25 cellular contexts compared by ENCODE assay signal in genomic region chr7:41832936-41833335, GRCh38.
A peak's percentile ranks its signal among the peaks of the same experiment; 100 is the strongest.
DNase-seq lines count a peak whose midpoint lies in the region; TF ChIP-seq lines count a peak whose summit lies in the region.
"Had no signal": no experiment of that assay in that cellular context is flagged by ENCODE, and none has a peak within 500 bp of the region (broad histone marks: within the 10 kb centered on the region; RNA-seq: fewer than 3 reads in every experiment).

No MANE protein-coding gene starts in this region.

- no peak overlapping the region for H4K12ac ChIP-seq in trophoblast cell (ENCODE audit: low read depth, low read length)

- no peak overlapping the region for H3K56ac ChIP-seq in mesendoderm (ENCODE audit: low read length)

- peaks cover 55% of the 10 kb centered on the region for H3K4me1 Mint-ChIP-seq in HFFc6 (ENCODE audit: low read depth)
- peaks cover 11% of the 10 kb centered on the region for H3K4me1 Mint-ChIP-seq in activated T-helper 2 cell treated with anti-CD3 and anti-CD28 coated beads, Interferon-gamma antibody, Interleukin-2, Interleukin-4, amounts not matched to agents 10 μg/mL and 5 μg/mL and 100 μg/mL, durations not matched to agents 14 hours and 24 hours and 36 hours (ENCODE audit: low read depth)
- H3K4me1 Mint-ChIP-seq: central memory CD8-positive, alpha-beta T cell; immature natural killer cell; natural killer cell had no signal

- H3K4me2 ChIP-seq in mesendoderm (ENCODE audit: low read length): no peak overlapping the region
- H3K4me2 ChIP-seq in trophoblast cell (ENCODE audit: low read length): no peak overlapping the region
- H3K4me2 ChIP-seq: KMS-11 had no signal

- H4K91ac ChIP-seq in trophoblast cell (ENCODE audit: low read depth, low read length): no peak overlapping the region

- no peak overlapping the region for H2BK12ac ChIP-seq in trophoblast cell (ENCODE audit: low read length)

- peaks cover 8% of the 10 kb centered on the region for H3K36me3 Mint-ChIP-seq in HFFc6 (ENCODE audit: low read depth)
- H3K36me3 Mint-ChIP-seq in activated T-helper 2 cell treated with anti-CD3 and anti-CD28 coated beads, Interferon-gamma antibody, Interleukin-2, Interleukin-4, amounts not matched to agents 10 μg/mL and 5 μg/mL and 100 μg/mL, durations not matched to agents 14 hours and 24 hours and 36 hours (ENCODE audit: low read depth): peaks cover 4% of the 10 kb centered on the region
- H3K36me3 Mint-ChIP-seq: natural killer cell had no signal

- no peak overlapping the region for H2BK120ac ChIP-seq in mesendoderm (ENCODE audit: low read depth, low read length)
- H2BK120ac ChIP-seq in trophoblast cell (ENCODE audit: insufficient read depth, low read length, poor library complexity): no peak overlapping the region

- no peaks in the 10 kb centered on the region for H3K9me3 Mint-ChIP-seq in HFFc6
- peaks cover 30% of the 10 kb centered on the region for H3K9me3 Mint-ChIP-seq in activated T-helper 2 cell treated with anti-CD3 and anti-CD28 coated beads, Interferon-gamma antibody, Interleukin-2, Interleukin-4, amounts not matched to agents 10 μg/mL and 5 μg/mL and 100 μg/mL, durations not matched to agents 14 hours and 24 hours and 36 hours
- H3K9me3 Mint-ChIP-seq: natural killer cell had no signal

- H3K14ac ChIP-seq in trophoblast cell (ENCODE audit: low read length): no peak overlapping the region

- no peak overlapping the region for H3K27ac Mint-ChIP-seq in HFFc6
- H3K27ac Mint-ChIP-seq in activated T-helper 2 cell treated with anti-CD3 and anti-CD28 coated beads, Interferon-gamma antibody, Interleukin-2, Interleukin-4, amounts not matched to agents 10 μg/mL and 5 μg/mL and 100 μg/mL, durations not matched to agents 14 hours and 24 hours and 36 hours: no peak overlapping the region
- H3K27ac Mint-ChIP-seq: activated CD4-positive, alpha-beta T cell treated with anti-CD3 and anti-CD28 coated beads, Interleukin-2, amount 10 ng/mL, durations not matched to agents 24 days and 14 days; CD14-positive monocyte; immature natural killer cell; natural killer cell had no signal

- no peak overlapping the region for H2BK5ac ChIP-seq in mesendoderm (ENCODE audit: low read length)
- no peak overlapping the region for H2BK5ac ChIP-seq in trophoblast cell (ENCODE audit: low read depth, low read length, poor library complexity)

- H3K4me3 ChIP-seq in mesendoderm (ENCODE audit: low read length) (no peak overlapping the region), trophoblast cell (ENCODE audit: low read depth, low read length) (no peak overlapping the region)

- H3K79me2 ChIP-seq in mesendoderm (ENCODE audit: control insufficient read depth, insufficient read depth, low read length) (no peaks in the 10 kb centered on the region), trophoblast cell (ENCODE audit: control insufficient read depth, insufficient read depth, low read length, poor library complexity) (no peaks in the 10 kb centered on the region)

- H2AK5ac ChIP-seq in mesendoderm (ENCODE audit: low read length) (no peak overlapping the region), trophoblast cell (ENCODE audit: low read length) (no peak overlapping the region)

- H3K36me3 ChIP-seq in mesendoderm (ENCODE audit: control insufficient read depth, insufficient read depth, low read length) (no peaks in the 10 kb centered on the region), trophoblast cell (ENCODE audit: control insufficient read depth in 1 of 2, insufficient read depth in 2 of 2, low read length in 2 of 2) (no peaks in the 10 kb centered on the region)

- no peak overlapping the region for H3K9ac ChIP-seq in mesendoderm (ENCODE audit: low read length)
- H3K9ac ChIP-seq in trophoblast cell (ENCODE audit: low read length): no peak overlapping the region
- H3K9ac ChIP-seq: KMS-11 had no signal

- no peak for TF ChIP-seq CTCF in HFFc6 (IDR thresholded peaks at IDR 0.05)

- no peak overlapping the region for H3K4me3 Mint-ChIP-seq in HFFc6
- H3K4me3 Mint-ChIP-seq in activated T-helper 2 cell treated with anti-CD3 and anti-CD28 coated beads, Interferon-gamma antibody, Interleukin-2, Interleukin-4, amounts not matched to agents 10 μg/mL and 5 μg/mL and 100 μg/mL, durations not matched to agents 14 hours and 24 hours and 36 hours (ENCODE audit: low read depth): no peak overlapping the region
- H3K4me3 Mint-ChIP-seq: activated CD4-positive, alpha-beta T cell treated with anti-CD3 and anti-CD28 coated beads, Interleukin-2, amount 10 ng/mL, durations not matched to agents 24 days and 14 days; CD14-positive monocyte; central memory CD8-positive, alpha-beta T cell; immature natural killer cell; natural killer cell had no signal

- no peaks in the 10 kb centered on the region for H3K79me1 ChIP-seq in mesendoderm (ENCODE audit: low read length)
- peaks cover 12% of the 10 kb centered on the region for H3K79me1 ChIP-seq in trophoblast cell (ENCODE audit: low read length)

- H3K27me3 ChIP-seq in mesendoderm (ENCODE audit: insufficient read depth, low read length, poor library complexity): no peaks in the 10 kb centered on the region
- no peaks in the 10 kb centered on the region for H3K27me3 ChIP-seq in trophoblast cell (ENCODE audit: insufficient read depth, low read length)

- H3K9me3 ChIP-seq in trophoblast cell (ENCODE audit: insufficient read depth, low read depth, low read length): no peaks in the 10 kb centered on the region

- H3K18ac ChIP-seq in mesendoderm (ENCODE audit: low read length) (no peak overlapping the region), trophoblast cell (ENCODE audit: low read length) (no peak overlapping the region)

- H4K8ac ChIP-seq in mesendoderm (ENCODE audit: low read depth, low read length) (no peak overlapping the region), trophoblast cell (ENCODE audit: low read depth, low read length) (no peak overlapping the region)

- H4K5ac ChIP-seq in mesendoderm (ENCODE audit: low read length): no peak overlapping the region

- no peak overlapping the region for H3K23ac ChIP-seq in mesendoderm (ENCODE audit: low read length)
- no peak overlapping the region for H3K23ac ChIP-seq in trophoblast cell (ENCODE audit: low read length)

- H2BK15ac ChIP-seq in mesendoderm (replicated peaks; ENCODE audit: low read depth): no peak overlapping the region

- no peak overlapping the region for H2AFZ ChIP-seq in trophoblast cell (ENCODE audit: insufficient read depth, low read length, poor library complexity)

- H3K4ac ChIP-seq in mesendoderm (ENCODE audit: low read depth, low read length) (no peak overlapping the region), trophoblast cell (ENCODE audit: low read depth, low read length) (no peak overlapping the region)

- H3K27ac ChIP-seq in mesendoderm (ENCODE audit: low read depth, low read length): no peak overlapping the region
- no peak overlapping the region for H3K27ac ChIP-seq in trophoblast cell (ENCODE audit: low read depth, low read length)
- H3K27ac ChIP-seq: KMS-11 had no signal

- intact Hi-C loops in activated T-helper 2 cell treated with anti-CD3 and anti-CD28 coated beads, Interferon-gamma antibody, Interleukin-2, Interleukin-4, amounts not matched to agents 10 μg/mL and 5 μg/mL and 100 μg/mL, durations not matched to agents 14 hours and 24 hours and 36 hours (cut with micrococcal nuclease): no loop called here

- peaks cover 4% of the 10 kb centered on the region for H3K4me1 ChIP-seq in mesendoderm (ENCODE audit: control insufficient read depth, low read depth, low read length)
- peaks cover 6 to 13% of the 10 kb centered on the region in 2 experiments for H3K4me1 ChIP-seq in trophoblast cell (ENCODE audit: control insufficient read depth in 1 of 2, insufficient read depth in 2 of 2, low read length in 2 of 2)

- DNase-seq in EH (ENCODE audit: low read depth) (peak; percentile 40), HT1080 (ENCODE audit: low read depth) (peak; percentile 74), astrocyte of the hippocampus (ENCODE audit: low read depth, low spot score) (peak; percentile 28), mesendoderm (peak; percentile 93), trophoblast cell (no peak), HFFc6 (no peak), NCI-H345 (lab: John Stamatoyannopoulos, UW) (no peak)
- no peak for DNase-seq in activated T-helper 2 cell treated with anti-CD3 and anti-CD28 coated beads, Interferon-gamma antibody, Interleukin-2, Interleukin-4, amounts not matched to agents 10 μg/mL and 5 μg/mL and 100 μg/mL, durations not matched to agents 14 hours and 24 hours and 36 hours (ENCODE audit: low spot score)
- DNase-seq: activated CD4-positive, alpha-beta T cell treated with anti-CD3 and anti-CD28 coated beads, Interleukin-2, amount 10 ng/mL, durations not matched to agents 24 days and 14 days; activated naive CD4-positive, alpha-beta T cell treated with anti-CD3 and anti-CD28 coated beads, Interleukin-2, amount 50 U/mL, for 16 hours; activated T-cell treated with anti-CD3 and anti-CD28 coated beads, Interleukin-2, amount 50 U/mL, for 48 hours; amygdala; dermis blood vessel endothelial cell; immature natural killer cell; left ventricle myocardium superior; midbrain; natural killer cell; NCI-H1436 treated with DMSO at 0.1 percent for 48 hours; NCI-H524 treated with DMSO at 0.1 percent for 48 hours; RPMI8226; stimulated activated CD4-positive, alpha-beta T cell treated with anti-CD3 and anti-CD28 coated beads, Interleukin-4, amount 100 ng/mL, for 4 hours; stimulated activated naive CD4-positive, alpha-beta T cell had no signal

- H3K27me3 Mint-ChIP-seq in HFFc6 (ENCODE audit: insufficient read depth): peaks cover under 1% of the 10 kb centered on the region; the same call in 1 of the 2 replicates
- no peaks in the 10 kb centered on the region for H3K27me3 Mint-ChIP-seq in activated T-helper 2 cell treated with anti-CD3 and anti-CD28 coated beads, Interferon-gamma antibody, Interleukin-2, Interleukin-4, amounts not matched to agents 10 μg/mL and 5 μg/mL and 100 μg/mL, durations not matched to agents 14 hours and 24 hours and 36 hours (ENCODE audit: low read depth)
- H3K27me3 Mint-ChIP-seq: activated CD4-positive, alpha-beta T cell treated with anti-CD3 and anti-CD28 coated beads, Interleukin-2, amount 10 ng/mL, durations not matched to agents 24 days and 14 days; central memory CD8-positive, alpha-beta T cell had no signal

- WGBS in mesendoderm (ENCODE audit: extremely low coverage, insufficient coverage, low lambda C conversion rate): no CpG with 5 or more reads among the region's 4 CpGs
- no CpG with 5 or more reads among the region's 4 CpGs for WGBS in trophoblast cell (ENCODE audit: extremely low coverage, insufficient coverage, insufficient read length)

Comparison
In these comparisons a context has a peak if more than half of its experiments do, and no peak if none do; other contexts are left out.
1. DNase-seq: peak in EH (single experiment), HT1080 (single experiment), astrocyte of the hippocampus (single experiment) and mesendoderm (single experiment); none in trophoblast cell (0 of 2), HFFc6 (single experiment), activated T-helper 2 cell treated with anti-CD3 and anti-CD28 coated beads, Interferon-gamma antibody, Interleukin-2, Interleukin-4, amounts not matched to agents 10 μg/mL and 5 μg/mL and 100 μg/mL, durations not matched to agents 14 hours and 24 hours and 36 hours (single experiment) and NCI-H345 (single experiment).